Comparison of ENCODE assay signal across 21 cellular contexts in genomic region chr5:126575644-126576043, GRCh38. TPM values are rescaled to one million over a fixed set of nuclear protein-coding genes. Genes with fewer than 3 reads are reported as not detected.
DNase-seq lines count a peak whose midpoint lies in the region; ATAC-seq, FAIRE-seq and TF ChIP-seq lines count a peak whose summit lies in the region.
"Had no signal": no experiment of that assay in that cellular context is flagged by ENCODE, and none has a peak within 500 bp of the region (broad histone marks: within the 10 kb centered on the region; RNA-seq: fewer than 3 reads in every experiment).

No MANE protein-coding gene starts in this region.

- H3K9me3 ChIP-seq in K562 (replicated peaks; ENCODE audit: control insufficient read depth, insufficient read depth, low read depth, low read length) = no peaks in the 10 kb centered on the region
- H3K9me3 ChIP-seq: A549, Caco-2, HAP-1 had no signal

- ATAC-seq in K562 = no peak; the same call in 2 of the 3 replicates
- ATAC-seq in left lobe of liver = no peak
- ATAC-seq: A549, HepG2 had no signal

- H3K27me3 ChIP-seq in K562 (ENCODE audit: control insufficient read depth in 2 of 2, insufficient read depth in 2 of 2, low read length in 2 of 2) = peaks cover 14 to 20% of the 10 kb centered on the region in 2 experiments; a peak in 3 of 5 replicates

- H3K27ac ChIP-seq in K562 (ENCODE audit: extremely low read depth, low read depth, low read length) = no peak overlapping the region
- H3K27ac ChIP-seq: 22Rv1, A549, C4-2B had no signal

- H3K4me1 ChIP-seq in K562 (replicated peaks in 1 of 2; ENCODE audit: control insufficient read depth in 2 of 2, insufficient read depth in 2 of 2, low read length in 2 of 2) = no peaks in the 10 kb centered on the region
- H3K4me1 ChIP-seq: A549, Caco-2, HAP-1 had no signal

- no peak overlapping the region for H3K9ac ChIP-seq in K562 (ENCODE audit: insufficient read depth in 1 of 2, low read depth in 2 of 2, low read length in 2 of 2)

- H3K9me1 ChIP-seq in K562 (ENCODE audit: control insufficient read depth, insufficient read depth, low read length) = no peaks in the 10 kb centered on the region

- intact Hi-C loops in K562 (cut with micrococcal nuclease) = no loop called here

- no TSS peak for BruUV-seq in K562 (replicated peaks; lab: Mats Ljungman, UMichigan)

- no peak for FAIRE-seq in K562 (lab: Jason Lieb, UNC)
- FAIRE-seq: A549, D721Med, GM12892, GM18507, HepG2 had no signal

- no peaks in the 10 kb centered on the region for H4K20me1 ChIP-seq in K562 (replicated peaks; ENCODE audit: control insufficient read depth, insufficient read depth, low read length)

- no peak overlapping the region for H3K4me3 ChIP-seq in K562
- H3K4me3 ChIP-seq: A549, HAP-1 had no signal

- peak overlapping the region; percentile 27; the same call in 1 of the 2 replicates for H2AFZ ChIP-seq in K562 (ENCODE audit: low read depth, low read length)

- TF ChIP-seq RAD21 in K562 (CRISPR knock-in tag; conservative IDR thresholded peaks at IDR 0.05 in 1 of 2, IDR thresholded peaks at IDR 0.05 in 1 of 2) = no peak

- DNase-seq in activated CD8-positive, alpha-beta memory T cell treated with anti-CD3 and anti-CD28 coated beads, Interleukin-2, amount 50 U/mL, for 48 hours = peak; percentile 3
- DNase-seq in activated CD8-positive, alpha-beta memory T cell treated with anti-CD3 and anti-CD28 coated beads for 24 hours = no peak
- DNase-seq in K562 (ENCODE audit: extremely low read depth in 1 of 4, low spot score in 3 of 4) (no peak), left lobe of liver (ENCODE audit: low spot score) (peak; percentile 14), DMS 273 treated with DMSO at 0.1 percent for 48 hours (lab: John Stamatoyannopoulos, UW) (no peak), NCI-H1105 (lab: John Stamatoyannopoulos, UW) (no peak), T-helper 2 cell (no peak)
- DNase-seq: AML-193; Caco-2; CD4-positive, alpha-beta T cell; DMS153; DMS79; GDM1 had no signal

- CTCF ChIA-PET in K562 (lab: Yijun Ruan, JAX; ENCODE audit: low intra/inter-chr PET ratio) = no interaction called here

- TF ChIP-seq CTCF in K562 (IDR thresholded peaks at IDR 0.05 in 2 of 3, conservative IDR thresholded peaks at IDR 0.05 in 1 of 3; ENCODE audit: insufficient read depth in 2 of 3, low read depth in 1 of 3, low read length in 3 of 3) = no peak

- no peak overlapping the region for H3K4me2 ChIP-seq in K562 (ENCODE audit: insufficient read depth, low read length)
- H3K4me2 ChIP-seq: A549 had no signal

- 18% methylated on average over 10 of the region's 10 CpGs for WGBS in K562 (ENCODE audit: insufficient coverage, low coverage, missing lambda C conversion rate)

- POLR2A ChIA-PET in K562 (lab: Yijun Ruan, JAX) = interaction anchor here (0.7 kb wide), 1 partner anchor 34 kb away, joined by 3 read pairs; no protein-coding TSS in a partner anchor

- H3K79me2 ChIP-seq in K562 (ENCODE audit: control insufficient read depth, insufficient read depth, low read length) = no peaks in the 10 kb centered on the region

- in situ Hi-C loops in K562 (cut with MboI) = no loop called here

- no peak for TF ChIP-seq EP300 in K562 (IDR thresholded peaks at IDR 0.05; ENCODE audit: low read length)

- TF ChIP-seq POLR2A in K562 (conservative IDR thresholded peaks at IDR 0.05) = no peak

- no peaks in the 10 kb centered on the region for H3K36me3 ChIP-seq in K562 (ENCODE audit: control insufficient read depth, insufficient read depth, low read length)

TF ChIP-seq in K562, 482 proteins besides CTCF, POLR2A, EP300 and RAD21:
- TF ChIP-seq THAP7 (CRISPR knock-in tag; IDR thresholded peaks at IDR 0.05) (no peak), NFE2L1 (tag; IDR thresholded peaks at IDR 0.05; ENCODE audit: borderline replicate concordance, low read depth) (no peak), ZNF586 (CRISPR knock-in tag; conservative IDR thresholded peaks at IDR 0.05) (no peak)

RNA-seq across cellular contexts. Expression of gene ALDH7A1, which starts 19.4 kb away (rescaled TPM):
- total RNA-seq in K562 (2011; cell fraction: chromatin; rRNA removed; ENCODE audit: low replicate concordance) = not detected in 2 replicates
- total RNA-seq in K562 (2011; cell fraction: nucleolus; rRNA removed) = not detected in 2 replicates
- 0.15 TPM in 1 of 2 replicates, not detected in the other for total RNA-seq in K562 (2011; cell fraction: nucleoplasm; rRNA removed)
- not detected in 2 replicates for total RNA-seq in K562 (2014; rRNA removed)
- not detected in 2 replicates for total RNA-seq in K562 (2014; rRNA removed; fragmentation: Illumina TruSeq; extraction: Trizol)
- not detected in 2 replicates for total RNA-seq in K562 (2015; rRNA removed; fragmentation: Illumina TruSeq; extraction: Trizol)
- 0.38 and 0.49 TPM in 2 replicates for total RNA-seq in K562 (2021)
- polyA plus RNA-seq in K562 (2011; rRNA removed) = 0.04 TPM in 1 of 2 replicates, not detected in the other
- not detected in 2 replicates for polyA plus RNA-seq in K562 (2011; cell fraction: cytosol; rRNA removed)
- not detected in 2 replicates for polyA plus RNA-seq in K562 (2011; cell fraction: nucleus; rRNA removed)
- polyA plus RNA-seq in K562 (2012) = 0.16 TPM in 1 of 2 replicates, not detected in the other
- polyA plus RNA-seq in K562 (2014; fragmentation: Illumina TruSeq; extraction: Trizol) = not detected in 2 replicates
- polyA plus RNA-seq in K562 (2014; fragmentation: Nextera tagmentation; extraction: Ambion mirVana) = not detected
- polyA plus RNA-seq in K562 (2014; rRNA removed) = not detected in 2 replicates
- not detected in 2 replicates for polyA minus RNA-seq in K562 (2011; rRNA and poly(A)+ RNA removed)
- polyA minus RNA-seq in K562 (2011; cell fraction: cytosol; rRNA and poly(A)+ RNA removed) = not detected in 2 replicates
- polyA minus RNA-seq in K562 (2011; cell fraction: nucleus; rRNA and poly(A)+ RNA removed) = 0.67 TPM in 1 of 2 replicates, not detected in the other
- total RNA-seq in left lobe of liver = 128 TPM

RNA-seq across cellular contexts. Expression of gene PHAX, which starts 25.1 kb away (rescaled TPM):
- total RNA-seq in K562 (2011; cell fraction: chromatin; rRNA removed; ENCODE audit: low replicate concordance) = 37.3 and 64.3 TPM in 2 replicates
- 28.2 and 28.4 TPM in 2 replicates for total RNA-seq in K562 (2011; cell fraction: nucleolus; rRNA removed)
- total RNA-seq in K562 (2011; cell fraction: nucleoplasm; rRNA removed) = 17.1 and 29.6 TPM in 2 replicates
- total RNA-seq in K562 (2014; rRNA removed) (20.2 and 24.9 TPM in 2 replicates), K562 (2014; rRNA removed; fragmentation: Illumina TruSeq; extraction: Trizol) (46.8 and 55.3 TPM in 2 replicates), K562 (2015; rRNA removed; fragmentation: Illumina TruSeq; extraction: Trizol) (46.9 and 47.5 TPM in 2 replicates), K562 (2021) (25.8 and 26.1 TPM in 2 replicates), left lobe of liver (13.6 TPM)
- polyA plus RNA-seq in K562 (2011; rRNA removed) (20.1 and 33.4 TPM in 2 replicates), K562 (2014; fragmentation: Illumina TruSeq; extraction: Trizol) (37.7 and 43.5 TPM in 2 replicates), K562 (2014; fragmentation: Nextera tagmentation; extraction: Ambion mirVana) (10 to 100 TPM; 56.1 to 59.8 TPM), K562 (2014; rRNA removed) (27.7 and 35.1 TPM in 2 replicates)
- polyA plus RNA-seq in K562 (2011; cell fraction: cytosol; rRNA removed) = 18.0 and 26.0 TPM in 2 replicates
- polyA plus RNA-seq in K562 (2011; cell fraction: nucleus; rRNA removed) = 5.1 and 5.3 TPM in 2 replicates
- polyA plus RNA-seq in K562 (2012) = 18.9 and 32.2 TPM in 2 replicates
- 58.4 and 72.4 TPM in 2 replicates for polyA minus RNA-seq in K562 (2011; rRNA and poly(A)+ RNA removed)
- polyA minus RNA-seq in K562 (2011; cell fraction: cytosol; rRNA and poly(A)+ RNA removed) = 7.6 and 18.0 TPM in 2 replicates
- 10.2 and 20.2 TPM in 2 replicates for polyA minus RNA-seq in K562 (2011; cell fraction: nucleus; rRNA and poly(A)+ RNA removed)

Comparison
In these comparisons a context has a peak if more than half of its experiments do, and no peak if none do; other contexts are left out.
1. DNase-seq: peak in activated CD8-positive, alpha-beta memory T cell treated with anti-CD3 and anti-CD28 coated beads, Interleukin-2, amount 50 U/mL, for 48 hours (single experiment) and left lobe of liver (single experiment); none in activated CD8-positive, alpha-beta memory T cell treated with anti-CD3 and anti-CD28 coated beads for 24 hours (single experiment), K562 (0 of 4), DMS 273 treated with DMSO at 0.1 percent for 48 hours (single experiment), NCI-H1105 (single experiment) and T-helper 2 cell (0 of 5).
2. RNA of gene ALDH7A1, which starts 19.4 kb away (total RNA-seq): 128 TPM in left lobe of liver (single experiment); 0.15 to 0.49 TPM in K562; every median in the first group is over 10 times any median in the second.